18 cellular contexts compared by ENCODE assay signal in the genomic region with DNA sequence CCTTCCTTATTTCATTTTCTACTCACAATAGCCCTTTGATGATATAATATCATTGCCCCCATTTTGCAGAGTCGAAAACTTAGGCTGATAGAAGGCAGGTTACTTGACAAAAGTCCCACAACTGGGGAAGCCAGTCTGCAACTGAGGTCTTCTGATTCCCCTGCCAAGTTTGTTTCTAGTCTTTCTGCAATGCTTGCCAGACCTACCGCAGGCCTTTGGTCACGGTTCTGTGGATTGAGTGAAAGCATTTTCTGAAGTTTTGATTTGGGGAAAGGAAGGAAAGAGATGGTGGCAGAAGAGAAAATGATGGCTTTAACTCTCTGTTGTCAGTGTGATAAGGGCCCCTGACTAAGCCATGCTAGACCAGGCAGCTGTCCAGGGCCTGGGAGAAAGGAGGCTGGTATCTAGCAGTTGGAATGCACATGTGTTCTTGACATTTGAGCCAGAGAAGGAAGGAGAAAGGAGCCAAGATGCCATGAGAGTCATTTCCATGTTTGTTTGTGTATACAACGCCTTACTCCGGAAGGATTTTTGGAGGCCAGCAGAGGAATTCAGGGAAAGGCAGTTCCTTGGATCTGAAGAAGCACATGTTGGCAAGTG. TPM values are rescaled to one million over a fixed set of nuclear protein-coding genes. Genes with fewer than 3 reads are reported as not detected.
A peak's percentile ranks its signal among the peaks of the same experiment; 100 is the strongest.
DNase-seq lines count a peak whose midpoint lies in the region; ATAC-seq and TF ChIP-seq lines count a peak whose summit lies in the region.
"Had no signal": no experiment of that assay in that cellular context is flagged by ENCODE, and none has a peak within 500 bp of the region (broad histone marks: within the 10 kb centered on the region; RNA-seq: fewer than 3 reads in every experiment).

No MANE protein-coding gene starts in this region.

- H3K9me3 ChIP-seq in SJCRH30 (replicated peaks) (no peaks in the 10 kb centered on the region), fibroblast of lung (ENCODE audit: control insufficient read depth, insufficient read depth, low read depth, low read length) (no peaks in the 10 kb centered on the region), psoas muscle (no peaks in the 10 kb centered on the region), suprapubic skin (no peaks in the 10 kb centered on the region)
- H3K9me3 ChIP-seq: tibial nerve had no signal

- no peaks in the 10 kb centered on the region for H3K79me2 ChIP-seq in fibroblast of lung (ENCODE audit: control insufficient read depth, insufficient read depth, low read length)

- peak overlapping the region; percentile 1 for H3K4me2 ChIP-seq in fibroblast of lung (ENCODE audit: extremely low read depth, insufficient read depth, low read length)

- no peak for TF ChIP-seq POLR2A in suprapubic skin (IDR thresholded peaks at IDR 0.05)

- H4K20me1 ChIP-seq in fibroblast of lung (ENCODE audit: control insufficient read depth, extremely low read depth, insufficient read depth, low read length), result no peaks in the 10 kb centered on the region

- intact Hi-C loops in psoas muscle (cut with DNase I), result no loop called here

- H3K36me3 ChIP-seq in SJCRH30 (no peaks in the 10 kb centered on the region), fibroblast of lung (ENCODE audit: control insufficient read depth, insufficient read depth, low read length) (peaks cover 18% of the 10 kb centered on the region), psoas muscle (ENCODE audit: insufficient read depth in 1 of 2, low read depth in 1 of 2) (peaks cover 0 to 55% of the 10 kb centered on the region in 2 donors), suprapubic skin (peaks cover 66% of the 10 kb centered on the region)

- DNase-seq in GM03348 (ENCODE audit: low spot score) (peak; percentile 79), SJCRH30 (peak; percentile 81 to 87), fibroblast of lung (ENCODE audit: low read depth in 2 of 2) (peak; percentile 83 to 84), psoas muscle (peak in 1 of 2 donors; percentile 56), OCI-M1 (lab: John Stamatoyannopoulos, UW) (no peak), suprapubic skin (ENCODE audit: low spot score in 2 of 2) (no peak), NCI-H2227 (lab: John Stamatoyannopoulos, UW; ENCODE audit: unreplicated experiment) (no peak)
- DNase-seq: activated T-cell treated with anti-CD3 and anti-CD28 coated beads, Interleukin-2, amount 50 U/mL, for 24 hours; amygdala; endodermal cell; Kasumi-1; mammary epithelial cell; NCI-H2029; stimulated activated CD4-positive, alpha-beta T cell treated with anti-CD3 and anti-CD28 coated beads, Interleukin-12 subunit alpha, Interleukin-12 subunit beta, amount 100 ng/mL, for 4 hours had no signal

- H3K4me3 ChIP-seq in SJCRH30 (no peak overlapping the region), fibroblast of lung (replicated peaks in 1 of 4; ENCODE audit: control extremely low read depth in 1 of 4, insufficient read depth in 1 of 4, low read depth in 3 of 4, low read length in 4 of 4) (no peak overlapping the region), psoas muscle (no peak overlapping the region), suprapubic skin (no peak overlapping the region)
- H3K4me3 ChIP-seq: GM12878, tibial nerve had no signal

- H3K4me1 ChIP-seq in SJCRH30 (peaks cover 25% of the 10 kb centered on the region), fibroblast of lung (ENCODE audit: control insufficient read depth, extremely low read depth, insufficient read depth, low read length) (peaks cover 16% of the 10 kb centered on the region), psoas muscle (peaks cover 30% of the 10 kb centered on the region), suprapubic skin (no peaks in the 10 kb centered on the region)
- H3K4me1 ChIP-seq: tibial nerve had no signal

- ATAC-seq in psoas muscle (peak; percentile 79 to 93 (median 89)), GM21619 (IDR thresholded peaks at IDR 0.05; ENCODE audit: unreplicated experiment) (no peak)
- ATAC-seq: GM12878 had no signal

- no peak overlapping the region for H2AFZ ChIP-seq in fibroblast of lung (ENCODE audit: low read length)

- TF ChIP-seq CTCF in fibroblast of lung (conservative IDR thresholded peaks at IDR 0.05 in 1 of 2, IDR thresholded peaks at IDR 0.05 in 1 of 2; ENCODE audit: low read depth in 1 of 2, low read length in 2 of 2) (no peak), psoas muscle (IDR thresholded peaks at IDR 0.05) (no peak), suprapubic skin (IDR thresholded peaks at IDR 0.05) (no peak)

- H3K27ac ChIP-seq in SJCRH30, result peak overlapping the region; percentile 67
- no peak overlapping the region for H3K27ac ChIP-seq in fibroblast of lung (ENCODE audit: insufficient read depth, low read length)
- peak overlapping the region; percentile 62 for H3K27ac ChIP-seq in psoas muscle
- no peak overlapping the region for H3K27ac ChIP-seq in suprapubic skin
- H3K27ac ChIP-seq: HL-60 had no signal

- H3K9ac ChIP-seq in fibroblast of lung (ENCODE audit: insufficient read depth, low read length), result no peak overlapping the region

- 15 to 29% (median 18%) methylated on average over 5 of the region's 5 CpGs for WGBS in psoas muscle, 3 donors
- 60% methylated on average over 5 of the region's 5 CpGs for WGBS in suprapubic skin

- no peak for TF ChIP-seq EP300 in suprapubic skin (IDR thresholded peaks at IDR 0.05)

- H3K27me3 ChIP-seq in SJCRH30 (no peaks in the 10 kb centered on the region), fibroblast of lung (ENCODE audit: control insufficient read depth, insufficient read depth, low read length) (no peaks in the 10 kb centered on the region), psoas muscle (ENCODE audit: insufficient read depth in 3 of 3, low read length in 2 of 3) (no peaks in the 10 kb centered on the region), suprapubic skin (no peaks in the 10 kb centered on the region)
- H3K27me3 ChIP-seq: tibial nerve had no signal

RNA-seq across cellular contexts. Expression of gene FAH, which starts 29.9 kb away (rescaled TPM):
- total RNA-seq in SJCRH30 (2014; rRNA removed; shearing (Covaris generic)), result 19.0 and 20.6 TPM in 2 replicates
- total RNA-seq in fibroblast of lung (35.4 and 58.6 TPM in 2 replicates), psoas muscle (10 to 100 TPM; 14.0 to 60.2 (median 35.7) TPM), suprapubic skin (10 to 100 TPM; 10.8 to 16.3 (median 12.1) TPM)
- polyA plus RNA-seq in fibroblast of lung (24.4 and 45.3 TPM in 2 replicates), psoas muscle (10 to 100 TPM in 2 of 3 donors, 1 to 10 TPM in 1; 9.1 to 20.7 (median 11.3) TPM)
- polyA plus RNA-seq in fibroblast of lung (2012), result 40.0 and 80.5 TPM in 2 replicates
- polyA minus RNA-seq in fibroblast of lung (ENCODE audit: low replicate concordance), result 72.8 and 154 TPM in 2 replicates

Comparison
In these comparisons a context has a peak if more than half of its experiments do, and no peak if none do; other contexts are left out.
1. DNase-seq: peak in GM03348 (single experiment), SJCRH30 (2 of 2) and fibroblast of lung (2 of 2); none in OCI-M1 (single experiment), suprapubic skin (0 of 2) and NCI-H2227 (single experiment).
2. H3K27ac ChIP-seq: peak in SJCRH30 (single experiment) and psoas muscle (single experiment); none in fibroblast of lung (single experiment) and suprapubic skin (single experiment).